ENCODE assay signal across 29 cellular contexts in the genomic region with DNA sequence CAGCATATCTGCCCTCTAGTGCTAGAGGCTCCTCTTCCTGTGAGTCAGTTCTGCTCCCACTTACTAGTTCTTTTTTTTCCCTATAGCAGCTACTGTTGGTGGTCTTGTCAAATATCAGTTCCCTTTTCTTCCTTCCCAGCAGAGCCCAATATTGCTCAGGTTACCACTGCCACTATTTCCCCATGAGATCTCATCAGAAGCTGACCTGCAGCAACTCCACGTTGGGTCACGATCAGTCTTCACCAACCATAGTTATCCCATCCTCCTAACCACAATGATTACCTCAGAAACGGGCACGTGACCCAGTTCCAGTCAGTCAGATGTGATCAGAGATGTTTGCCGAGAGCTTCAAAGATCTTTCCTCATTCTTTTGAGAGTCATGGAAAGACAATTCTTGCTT. TPM values are rescaled to one million over a fixed set of nuclear protein-coding genes. Genes with fewer than 3 reads are reported as not detected.
A peak's percentile ranks its signal among the peaks of the same experiment; 100 is the strongest.
DNase-seq lines count a peak whose midpoint lies in the region; ATAC-seq, FAIRE-seq and TF ChIP-seq lines count a peak whose summit lies in the region.
"Had no signal": no experiment of that assay in that cellular context is flagged by ENCODE, and none has a peak within 500 bp of the region (broad histone marks: within the 10 kb centered on the region; RNA-seq: fewer than 3 reads in every experiment).

No MANE protein-coding gene starts in this region.

- H3K36me3 Mint-ChIP-seq in naive B cell: no peaks in the 10 kb centered on the region
- H3K36me3 Mint-ChIP-seq: CD14-positive monocyte had no signal

- H3K4me3 ChIP-seq in OCI-LY7 (ENCODE audit: low read depth, low read length, poor library complexity, severe bottlenecking): peak overlapping the region; percentile 16
- H3K4me3 ChIP-seq: GM23338, mucosa of descending colon, SK-N-MC had no signal

- no TSS peak for BruUV-seq in OCI-LY7 (replicated peaks; lab: Mats Ljungman, UMichigan)

- peak overlapping the region; percentile 48 for H3K4me2 ChIP-seq in OCI-LY7 (ENCODE audit: low read length)
- H3K4me2 ChIP-seq: GM23338 had no signal

- H3K4me1 Mint-ChIP-seq in naive B cell: peaks cover 16 to 21% (median 18%) of the 10 kb centered on the region in 3 donors

- POLR2A ChIA-PET in OCI-LY7 (lab: Charles Lee): interaction anchor here (1.0 kb wide), 1 partner anchor 303 kb away, joined by 3 read pairs; no protein-coding TSS in a partner anchor

- no peak for TF ChIP-seq CTCF in OCI-LY7 (conservative IDR thresholded peaks at IDR 0.05; ENCODE audit: low read length)

- CTCF ChIA-PET in OCI-LY7 (lab: Charles Lee; ENCODE audit: unreplicated experiment): no interaction called here

- H3K9me3 ChIP-seq in OCI-LY7 (ENCODE audit: low read length): no peaks in the 10 kb centered on the region
- H3K9me3 ChIP-seq: mucosa of descending colon had no signal

- H3K27me3 Mint-ChIP-seq in naive B cell: peaks cover 0 to 20% (median 10%) of the 10 kb centered on the region in 3 donors

- no peaks in the 10 kb centered on the region for H3K9me2 ChIP-seq in OCI-LY7 (ENCODE audit: insufficient read depth, low read length)

- ATAC-seq in naive B cell (ENCODE audit: low read depth in 2 of 2) (peak; percentile 32 to 35), GM21367 (IDR thresholded peaks at IDR 0.05; ENCODE audit: unreplicated experiment) (no peak)
- ATAC-seq: activated CD8-positive, alpha-beta T cell treated with anti-CD3 and anti-CD28 coated beads for 36 hours; GM23338; mucosa of descending colon had no signal

- H3K79me2 ChIP-seq in OCI-LY7 (ENCODE audit: insufficient read depth, low read depth, low read length): no peaks in the 10 kb centered on the region

- H3K27ac ChIP-seq in OCI-LY7 (ENCODE audit: low read depth, low read length, poor library complexity, severe bottlenecking): peak overlapping the region; percentile 17
- H3K27ac ChIP-seq: epithelial cell of prostate, SK-N-MC had no signal

- no peaks in the 10 kb centered on the region for H3K36me3 ChIP-seq in OCI-LY7 (ENCODE audit: insufficient read depth, low read length)

- DNase-seq in CD1c-positive myeloid dendritic cell (ENCODE audit: extremely low spot score) (peak; percentile 50), KG1 (lab: John Stamatoyannopoulos, UW) (peak; percentile 13), OCI-LY7 (ENCODE audit: low spot score) (peak; percentile 35), naive B cell (no peak), GM19239 (ENCODE audit: insufficient read length, low spot score) (no peak), NCI-H526 (lab: John Stamatoyannopoulos, UW) (no peak)
- DNase-seq in effector CD4-positive, alpha-beta T cell: no peak
- DNase-seq: activated CD8-positive, alpha-beta T cell treated with anti-CD3 and anti-CD28 coated beads for 36 hours; activated naive CD4-positive, alpha-beta T cell; activated T-cell treated with anti-CD3 and anti-CD28 coated beads, Interleukin-2, amount 50 U/mL, for 1 hour; amygdala; dermis blood vessel endothelial cell; mucosa of descending colon; NCI-H146; NCI-H774; small intestine; stimulated activated CD4-positive, alpha-beta T cell treated with anti-CD3 and anti-CD28 coated beads, Interleukin-4, amount 100 ng/mL, for 4 hours had no signal

- no peak overlapping the region for H3K27ac Mint-ChIP-seq in naive B cell
- H3K27ac Mint-ChIP-seq: activated CD8-positive, alpha-beta T cell treated with anti-CD3 and anti-CD28 coated beads for 36 hours; GM23338 had no signal

- H3K9me3 Mint-ChIP-seq in naive B cell: peaks cover 0 to 4% (median 0%) of the 10 kb centered on the region in 7 donors
- H3K9me3 Mint-ChIP-seq: activated CD8-positive, alpha-beta T cell treated with anti-CD3 and anti-CD28 coated beads for 36 hours; GM23338 had no signal

- no peaks in the 10 kb centered on the region for H4K20me1 ChIP-seq in OCI-LY7 (ENCODE audit: insufficient read depth, low read length)

- peaks cover 31% of the 10 kb centered on the region for H3K4me1 ChIP-seq in OCI-LY7 (ENCODE audit: insufficient read depth, low read length, poor library complexity, severe bottlenecking)

- H3K4me3 Mint-ChIP-seq in naive B cell: no peak overlapping the region
- H3K4me3 Mint-ChIP-seq: activated CD8-positive, alpha-beta T cell treated with anti-CD3 and anti-CD28 coated beads for 36 hours; GM23338 had no signal

- intact Hi-C loops in OCI-LY7 (cut with micrococcal nuclease; ENCODE audit: unreplicated experiment): loop anchor here (2.0 to 5.0 kb wide), 2 partner anchors 152 to 390 kb away; no protein-coding TSS in a partner anchor

- no peak for FAIRE-seq in GM19239 (lab: Jason Lieb, UNC)
- FAIRE-seq: RCC 7860, small intestine had no signal

- H2AFZ ChIP-seq in OCI-LY7 (ENCODE audit: low read length): peak overlapping the region; percentile 73; the same call in 1 of the 2 replicates
- H2AFZ ChIP-seq: GM23338 had no signal

RNA-seq across cellular contexts. Expression of a gene that starts 59.7 kb away (rescaled TPM):
- total RNA-seq in OCI-LY7 (2014; rRNA removed; shearing (Covaris generic)): 0.13 and 0.21 TPM in 2 replicates
- total RNA-seq in OCI-LY7 (2022): not detected in 2 replicates
- polyA plus RNA-seq in naive B cell (ENCODE audit: low read depth in 6 of 6): not detected
- total RNA-seq: A673; activated CD8-positive, alpha-beta T cell treated with anti-CD3 and anti-CD28 coated beads for 36 hours; cardiac septum; dermis blood vessel endothelial cell; fibroblast of villous mesenchyme; G401; LHCN-M2; subcutaneous adipose tissue had no signal
- polyA plus RNA-seq: CD14-positive monocyte had no signal

Comparison
In these comparisons a context has a peak if more than half of its experiments do, and no peak if none do; other contexts are left out.
1. DNase-seq: peak in CD1c-positive myeloid dendritic cell (single experiment), KG1 (single experiment) and OCI-LY7 (single experiment); none in naive B cell (single experiment), effector CD4-positive, alpha-beta T cell (single experiment), GM19239 (single experiment) and NCI-H526 (0 of 2).